13 cellular contexts compared by ENCODE assay signal in the genomic region with DNA sequence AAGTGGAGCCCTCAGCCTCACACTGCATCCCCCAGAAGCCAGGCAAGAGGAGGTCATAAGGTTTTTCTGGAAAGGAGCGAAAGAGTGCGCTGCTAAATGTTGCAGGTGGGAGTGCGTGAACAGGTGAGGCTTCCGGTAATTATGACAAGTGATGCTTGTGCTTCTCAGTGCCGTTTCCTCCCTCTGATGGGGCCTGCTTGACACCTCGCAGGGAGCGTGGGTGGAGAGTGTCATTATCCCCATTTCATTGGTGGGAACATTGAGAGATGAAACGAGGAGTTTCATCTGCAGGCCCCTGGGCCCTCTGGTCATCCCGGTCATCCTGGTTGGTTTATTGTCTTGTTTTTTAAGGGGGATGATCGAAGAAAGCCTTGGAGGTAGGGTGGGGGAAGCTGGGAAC. TPM values are rescaled to one million over a fixed set of nuclear protein-coding genes. Genes with fewer than 3 reads are reported as not detected.
DNase-seq lines count a peak whose midpoint lies in the region; ATAC-seq and TF ChIP-seq lines count a peak whose summit lies in the region.
"Had no signal": no experiment of that assay in that cellular context is flagged by ENCODE, and none has a peak within 500 bp of the region (broad histone marks: within the 10 kb centered on the region; RNA-seq: fewer than 3 reads in every experiment).

No MANE protein-coding gene starts in this region.

- peak overlapping the region in 1 of 7 donors; percentile 51 for H3K27ac Mint-ChIP-seq in CD14-positive monocyte

- no peak overlapping the region for H2AFZ ChIP-seq in neuronal stem cell (ENCODE audit: low read length)

- peaks cover 0 to 12% (median 4%) of the 10 kb centered on the region in 7 donors for H3K9me3 Mint-ChIP-seq in CD14-positive monocyte

- H4K8ac ChIP-seq in neuronal stem cell (ENCODE audit: low read depth, low read length), result no peak overlapping the region

- no peak overlapping the region for H4K91ac ChIP-seq in neuronal stem cell (ENCODE audit: low read depth, low read length, poor library complexity)

- no peak overlapping the region for H3K9ac ChIP-seq in neuronal stem cell (ENCODE audit: low read depth, low read length, poor library complexity)

- H2BK120ac ChIP-seq in neuronal stem cell (ENCODE audit: low read depth, low read length), result no peak overlapping the region

- DNase-seq in left ventricle myocardium inferior (no peak), left ventricle myocardium superior (no peak), neuronal stem cell (ENCODE audit: low spot score) (no peak), NCI-H1092 (lab: John Stamatoyannopoulos, UW) (no peak), CD14-positive monocyte (ENCODE audit: low spot score) (no peak)
- DNase-seq in activated naive CD4-positive, alpha-beta T cell treated with anti-CD3 and anti-CD28 coated beads, Interleukin-2, amount 50 U/mL, for 16 hours, result peak; percentile 61
- DNase-seq: activated CD8-positive, alpha-beta memory T cell treated with anti-CD3 and anti-CD28 coated beads for 24 hours; islet precursor cell; Kasumi-1 had no signal

- H3K4me3 ChIP-seq in left ventricle myocardium inferior, result no peak overlapping the region
- no peak overlapping the region for H3K4me3 ChIP-seq in neuronal stem cell (ENCODE audit: low read length in 2 of 2)
- H3K4me3 ChIP-seq: SK-N-MC, smooth muscle cell had no signal

- no peak overlapping the region for H3K4ac ChIP-seq in neuronal stem cell (ENCODE audit: low read length)

- H3K27me3 Mint-ChIP-seq in CD14-positive monocyte (ENCODE audit: low read depth in 3 of 3), result peaks cover 0 to 6% (median 0%) of the 10 kb centered on the region in 3 donors

- intact Hi-C loops in left ventricle myocardium inferior (cut with micrococcal nuclease), result no loop called here
- intact Hi-C loops in left ventricle myocardium superior (cut with micrococcal nuclease), result no loop called here
- intact Hi-C loops in CD14-positive monocyte (cut with micrococcal nuclease), result no loop called here

- WGBS in neuronal stem cell (ENCODE audit: extremely low coverage in 2 of 2, insufficient read length in 2 of 2, insufficient replicate concordance in 1 of 2), 2 donors, result no CpG with 5 or more reads among the region's 10 CpGs

- H3K4me2 ChIP-seq in neuronal stem cell (ENCODE audit: insufficient read depth, low read length, poor library complexity, severe bottlenecking), result no peak overlapping the region
- H3K4me2 ChIP-seq: smooth muscle cell had no signal

- peaks cover 54% of the 10 kb centered on the region for H3K4me1 Mint-ChIP-seq in CD14-positive monocyte

- H3K27me3 ChIP-seq in left ventricle myocardium inferior (ENCODE audit: low read depth) (no peaks in the 10 kb centered on the region), neuronal stem cell (ENCODE audit: control insufficient read depth in 3 of 3, insufficient read depth in 3 of 3, low read depth in 1 of 3, low read length in 3 of 3) (no peaks in the 10 kb centered on the region)

- H3K23ac ChIP-seq in neuronal stem cell (ENCODE audit: low read depth, low read length, poor library complexity), result peak overlapping the region; percentile 1

- no peaks in the 10 kb centered on the region for H3K36me3 ChIP-seq in left ventricle myocardium inferior
- peaks cover 0 to 4% of the 10 kb centered on the region in 2 donors for H3K36me3 ChIP-seq in neuronal stem cell (replicated peaks in 1 of 2; ENCODE audit: control insufficient read depth in 2 of 2, insufficient read depth in 2 of 2, low read length in 2 of 2)

- H3K79me1 ChIP-seq in neuronal stem cell (ENCODE audit: low read depth, low read length), result peaks cover 24% of the 10 kb centered on the region

- H2AK5ac ChIP-seq in neuronal stem cell (ENCODE audit: low read depth, low read length), result no peak overlapping the region

- H3K36me3 Mint-ChIP-seq in CD14-positive monocyte, result peaks cover 10 to 30% of the 10 kb centered on the region in 2 donors

- no peak for ATAC-seq in left ventricle myocardium superior
- ATAC-seq in GM21367 (IDR thresholded peaks at IDR 0.05; ENCODE audit: unreplicated experiment), result no peak
- ATAC-seq in GM18519 (IDR thresholded peaks at IDR 0.05; ENCODE audit: low FRiP score, unreplicated experiment), result no peak

- H3K4me3 Mint-ChIP-seq in CD14-positive monocyte, result no peak overlapping the region

- H2BK12ac ChIP-seq in neuronal stem cell (ENCODE audit: low read length), result no peak overlapping the region

- no peak overlapping the region for H3K14ac ChIP-seq in neuronal stem cell (ENCODE audit: low read length)

- H2BK15ac ChIP-seq in neuronal stem cell (ENCODE audit: low read length), result no peak overlapping the region

- H3K18ac ChIP-seq in neuronal stem cell (ENCODE audit: low read length), result no peak overlapping the region

- H2BK5ac ChIP-seq in neuronal stem cell (ENCODE audit: low read length), result no peak overlapping the region

- H3K9me3 ChIP-seq in left ventricle myocardium inferior (replicated peaks) (no peaks in the 10 kb centered on the region), neuronal stem cell (replicated peaks in 1 of 2; ENCODE audit: control insufficient read depth in 2 of 2, insufficient read depth in 1 of 2, low read depth in 1 of 2, low read length in 2 of 2) (peaks cover 2 to 6% of the 10 kb centered on the region in 2 donors)

- peak overlapping the region; percentile 56 for H3K27ac ChIP-seq in left ventricle myocardium inferior (replicated peaks)
- no peak overlapping the region for H3K27ac ChIP-seq in neuronal stem cell (replicated peaks; ENCODE audit: low read length)
- H3K27ac ChIP-seq: SK-N-MC had no signal

- H3K4me1 ChIP-seq in left ventricle myocardium inferior (peaks cover 69% of the 10 kb centered on the region), neuronal stem cell (ENCODE audit: control insufficient read depth in 2 of 2, insufficient read depth in 1 of 2, low read depth in 1 of 2, low read length in 2 of 2) (peaks cover 27 to 41% of the 10 kb centered on the region in 2 donors)

- TF ChIP-seq CTCF in left ventricle myocardium inferior (IDR thresholded peaks at IDR 0.05; ENCODE audit: borderline replicate concordance) (no peak), CD14-positive monocyte (IDR thresholded peaks at IDR 0.05) (no peak)

RNA-seq across cellular contexts. Expression of a gene that starts 57.5 kb away (rescaled TPM):
- total RNA-seq in left ventricle myocardium inferior (26.7 TPM), left ventricle myocardium superior (25.0 TPM)
- polyA plus RNA-seq in neuronal stem cell (2013, experiment 1 of 2), result 20.8 TPM
- polyA plus RNA-seq in neuronal stem cell (2013, experiment 2 of 2), result 19.8 TPM
- polyA plus RNA-seq in CD14-positive monocyte, result under 1 TPM; 0.97 TPM
